Comparison of ENCODE assay signal across 8 cellular contexts in the genomic region with DNA sequence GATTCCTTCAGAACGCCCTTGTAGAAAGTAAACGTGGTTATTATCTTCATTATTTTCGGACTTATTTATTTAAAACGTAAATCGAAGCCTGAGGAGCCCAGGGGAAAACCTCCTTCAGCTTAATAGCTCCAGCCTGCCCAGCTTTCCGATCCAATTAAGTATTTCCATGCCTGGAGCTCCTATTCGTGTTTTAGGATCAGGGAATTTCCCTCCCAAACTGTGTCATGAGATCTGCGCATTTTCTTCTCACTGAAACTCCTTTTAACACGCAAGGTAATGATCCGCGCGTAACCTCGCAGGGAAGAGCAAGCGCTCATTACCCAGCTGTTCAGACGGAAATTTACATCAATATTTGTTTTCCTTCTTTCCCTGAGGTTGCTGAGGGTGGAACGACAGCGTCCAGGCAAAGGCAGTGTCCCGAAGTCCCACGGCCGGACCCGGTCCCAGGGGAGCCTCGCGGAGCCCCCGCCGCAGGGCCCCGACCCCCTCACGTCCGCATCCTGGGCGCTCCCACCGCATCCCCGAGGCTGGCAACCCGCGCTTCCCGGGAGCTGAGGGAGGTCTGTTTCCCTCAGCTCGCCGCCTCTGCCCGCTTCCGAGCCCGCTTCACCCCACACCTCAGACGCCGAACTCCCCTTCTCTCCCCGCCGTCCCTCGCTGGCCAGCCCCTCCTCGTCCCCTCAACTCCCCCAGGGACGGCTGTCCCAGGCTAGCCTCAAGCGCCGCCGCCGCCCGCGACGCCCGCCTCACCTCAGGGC. TPM values are rescaled to one million over a fixed set of nuclear protein-coding genes. Genes with fewer than 3 reads are reported as not detected.
DNase-seq lines count a peak whose midpoint lies in the region; ATAC-seq and TF ChIP-seq lines count a peak whose summit lies in the region.

No MANE protein-coding gene starts in this region.

- H3K27ac ChIP-seq in colonic mucosa (peak overlapping the region; percentile 86), lower lobe of right lung (peak overlapping the region; percentile 85)

- H3K4me1 ChIP-seq in NT2/D1 (ENCODE audit: insufficient read depth, insufficient read length) = peaks cover 3% of the 10 kb centered on the region
- no peaks in the 10 kb centered on the region for H3K4me1 ChIP-seq in colonic mucosa
- peaks cover 14% of the 10 kb centered on the region for H3K4me1 ChIP-seq in lower lobe of right lung

- H3K27me3 ChIP-seq in NT2/D1 (ENCODE audit: insufficient read depth, insufficient read length) (peaks cover 27% of the 10 kb centered on the region), colonic mucosa (no peaks in the 10 kb centered on the region), lower lobe of right lung (ENCODE audit: low read depth) (no peaks in the 10 kb centered on the region)

- ATAC-seq in lower lobe of right lung (peak; percentile 47 to 55), HG03342 (IDR thresholded peaks at IDR 0.05; ENCODE audit: unreplicated experiment) (no peak)

- intact Hi-C loops in colonic mucosa (cut with DNase I) (no loop called here), lower lobe of right lung (cut with DNase I) (no loop called here)

- H3K4me3 ChIP-seq in NT2/D1 (ENCODE audit: insufficient read length, low read depth) (peak overlapping the region; percentile 95), colonic mucosa (peak overlapping the region; percentile 62), lower lobe of right lung (peak overlapping the region; percentile 75)

- H3K9me3 ChIP-seq in NT2/D1 (ENCODE audit: insufficient read depth, low read length) = no peaks in the 10 kb centered on the region
- no peaks in the 10 kb centered on the region for H3K9me3 ChIP-seq in colonic mucosa
- H3K9me3 ChIP-seq in lower lobe of right lung = no peaks in the 10 kb centered on the region

- H3K9ac ChIP-seq in NT2/D1 (ENCODE audit: insufficient read length, low read depth) = peak overlapping the region; percentile 100
- H3K9ac ChIP-seq in colonic mucosa (ENCODE audit: low read depth in 2 of 2, low read length in 2 of 2) = peak overlapping the region; percentile 73 to 96

- TF ChIP-seq CTCF in colonic mucosa (IDR thresholded peaks at IDR 0.05) (no peak), lower lobe of right lung (IDR thresholded peaks at IDR 0.05) (no peak)

- DNase-seq in NCI-H2081 (lab: John Stamatoyannopoulos, UW) (peak; percentile 62 to 70), NCI-H2081 treated with DMSO at 0.1 percent for 48 hours (lab: John Stamatoyannopoulos, UW) (no peak), HCEC 1CT (peak; percentile 18), NT2/D1 (ENCODE audit: low read depth, low spot score) (no peak), colonic mucosa (no peak), lower lobe of right lung (no peak), superior temporal gyrus (ENCODE audit: extremely low spot score) (peak; percentile 64)

- H3K36me3 ChIP-seq in NT2/D1 (ENCODE audit: insufficient read depth, insufficient read length, low read length) = no peaks in the 10 kb centered on the region
- H3K36me3 ChIP-seq in colonic mucosa = no peaks in the 10 kb centered on the region
- no peaks in the 10 kb centered on the region for H3K36me3 ChIP-seq in lower lobe of right lung

RNA-seq across cellular contexts. Expression of a gene that starts 0.5 kb away (rescaled TPM):
- total RNA-seq in colonic mucosa = 10 to 100 TPM; 20.8 to 43.4 TPM
- total RNA-seq in lower lobe of right lung = 20.5 TPM

Comparison
In these comparisons a context has a peak if more than half of its experiments do, and no peak if none do; other contexts are left out.
1. DNase-seq: peak in NCI-H2081 (2 of 2), HCEC 1CT (single experiment) and superior temporal gyrus (single experiment); none in NCI-H2081 treated with DMSO at 0.1 percent for 48 hours (single experiment), NT2/D1 (single experiment), colonic mucosa (single experiment) and lower lobe of right lung (single experiment).
2. Peak in every context shown above with its lines, with median percentiles within 50 percentile points of each other: H3K4me3 ChIP-seq.